In the genomic region with DNA sequence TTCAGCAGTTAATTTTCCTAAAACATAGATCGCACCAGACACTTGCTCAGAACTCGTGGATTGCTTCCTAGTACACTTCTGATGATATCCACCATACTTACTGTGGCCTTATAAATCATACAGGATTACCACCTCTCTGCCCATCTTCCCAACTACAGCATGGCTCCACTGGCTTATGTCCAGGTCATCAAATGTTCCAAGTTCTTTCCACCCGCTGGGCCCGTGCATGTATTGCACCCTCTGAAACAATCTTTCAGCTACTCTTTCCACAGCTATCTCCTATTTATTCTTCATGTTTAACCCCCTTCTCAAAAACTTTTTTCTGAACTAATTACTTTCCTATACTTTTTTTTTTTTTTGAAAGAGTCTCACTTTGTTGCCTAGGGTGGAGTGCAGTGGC, we compare ENCODE assay signal across 27 cellular contexts. TPM values are rescaled to one million over a fixed set of nuclear protein-coding genes. Genes with fewer than 3 reads are reported as not detected.
A peak's percentile ranks its signal among the peaks of the same experiment; 100 is the strongest.
DNase-seq lines count a peak whose midpoint lies in the region; ATAC-seq, FAIRE-seq and TF ChIP-seq lines count a peak whose summit lies in the region.
"Had no signal": no experiment of that assay in that cellular context is flagged by ENCODE, and none has a peak within 500 bp of the region (broad histone marks: within the 10 kb centered on the region; RNA-seq: fewer than 3 reads in every experiment).

No MANE protein-coding gene starts in this region.

- FAIRE-seq in A549 (lab: Jason Lieb, UNC), result no peak
- FAIRE-seq: GM12878 had no signal

- CTCF ChIA-PET in A549 (lab: Yijun Ruan, JAX), result interaction anchor here (0.6 to 12.8 kb wide), 8 partner anchors 20 to 384 kb away, joined by 3 to 96 read pairs (median 4); no protein-coding TSS in a partner anchor

- no peaks in the 10 kb centered on the region for H3K4me1 Mint-ChIP-seq in HFFc6 (ENCODE audit: low read depth)
- peaks cover 7% of the 10 kb centered on the region for H3K4me1 Mint-ChIP-seq in endodermal cell
- H3K4me1 Mint-ChIP-seq: activated B cell treated with CpG ODN at 0.5 μM for 24 hours had no signal

- intact Hi-C loops in thyroid gland (cut with DNase I), result no loop called here

- no peak overlapping the region for H3K4me2 ChIP-seq in A549

- no peak for TF ChIP-seq CTCF in A549 (IDR thresholded peaks at IDR 0.05)
- peak; percentile 35; the same call in 1 of the 2 replicates for TF ChIP-seq CTCF in HFFc6 (IDR thresholded peaks at IDR 0.05)
- TF ChIP-seq CTCF in endodermal cell (conservative IDR thresholded peaks at IDR 0.05), result peak; percentile 12
- no peak for TF ChIP-seq CTCF in thyroid gland (IDR thresholded peaks at IDR 0.05)

- no peak overlapping the region for H3K9ac ChIP-seq in endodermal cell (ENCODE audit: extremely low read depth, low read length, poor library complexity, severe bottlenecking)

- TF ChIP-seq RAD21 in A549 (conservative IDR thresholded peaks at IDR 0.05 in 1 of 2, IDR thresholded peaks at IDR 0.05 in 1 of 2), result no peak

- H3K4me1 ChIP-seq in A549 (peaks cover 31% of the 10 kb centered on the region), endodermal cell (ENCODE audit: control insufficient read depth, insufficient read depth, low read length) (peaks cover 5% of the 10 kb centered on the region), thyroid gland (no peaks in the 10 kb centered on the region)
- H3K4me1 ChIP-seq: esophagus muscularis mucosa, gastrocnemius medialis, transverse colon had no signal

- no peak overlapping the region for H3K27ac ChIP-seq in A549
- no peak overlapping the region for H3K27ac ChIP-seq in endodermal cell (ENCODE audit: low read depth, low read length)
- H3K27ac ChIP-seq in thyroid gland, result no peak overlapping the region
- H3K27ac ChIP-seq: esophagus muscularis mucosa, gastrocnemius medialis, left lung, transverse colon had no signal

- ATAC-seq in A549, result peak; percentile 73 to 79; a peak in 5 of 6 replicates
- no peak for ATAC-seq in GM18519 (IDR thresholded peaks at IDR 0.05; ENCODE audit: low FRiP score, unreplicated experiment)
- ATAC-seq: gastrocnemius medialis; GM12878; left lung; natural killer cell treated with Interleukin-12 subunit alpha and Interleukin-12 subunit beta and Interleukin-15 and Interleukin-18, amount 100 ng/mL, for 72 hours; stimulated activated naive CD8-positive, alpha-beta T cell treated with anti-CD3 and anti-CD28 coated beads, Interleukin-15, amount 100 ng/mL, for 72 hours had no signal

- WGBS in A549 (ENCODE audit: missing lambda C conversion rate), result 86% methylated on average over 4 of the region's 4 CpGs
- WGBS in endodermal cell (ENCODE audit: insufficient coverage in 1 of 2, insufficient read length in 1 of 2), 2 experiments, result 92 to 96% methylated on average over 4 of the region's 4 CpGs
- WGBS in thyroid gland, 2 donors, result 91 to 94% methylated on average over 4 of the region's 4 CpGs

- H3K27ac Mint-ChIP-seq in HFFc6, result no peak overlapping the region
- no peak overlapping the region for H3K27ac Mint-ChIP-seq in endodermal cell
- H3K27ac Mint-ChIP-seq: activated B cell treated with CpG ODN at 0.5 μM for 24 hours; natural killer cell treated with Interleukin-12 subunit alpha and Interleukin-12 subunit beta and Interleukin-15 and Interleukin-18, amount 100 ng/mL, for 72 hours had no signal

- no peak for TF ChIP-seq EP300 in A549 (IDR thresholded peaks at IDR 0.05)

- H3K36me3 ChIP-seq in endodermal cell (ENCODE audit: control insufficient read depth, insufficient read depth, low read length) (peaks cover 75% of the 10 kb centered on the region), thyroid gland (peaks cover 38% of the 10 kb centered on the region in 2 donors)

- H3K4me3 Mint-ChIP-seq in HFFc6, result no peak overlapping the region
- H3K4me3 Mint-ChIP-seq in endodermal cell, result no peak overlapping the region
- H3K4me3 Mint-ChIP-seq: activated B cell treated with CpG ODN at 0.5 μM for 24 hours; CD8-positive, alpha-beta memory T cell; natural killer cell treated with Interleukin-12 subunit alpha and Interleukin-12 subunit beta and Interleukin-15 and Interleukin-18, amount 100 ng/mL, for 72 hours; stimulated activated naive CD8-positive, alpha-beta T cell treated with anti-CD3 and anti-CD28 coated beads, Interleukin-15, amount 100 ng/mL, for 72 hours had no signal

- POLR2A ChIA-PET in A549 (lab: Yijun Ruan, JAX), result interaction anchor here (1.5 kb wide), 1 partner anchor 18 kb away, joined by 7 read pairs; a partner anchor contains a TSS

- DNase-seq in A549 (ENCODE audit: low read depth in 1 of 2, low spot score in 1 of 2) (peak; percentile 17 to 22), ACHN (peak; percentile 11), HFFc6 (no peak), endodermal cell (no peak), thyroid gland (no peak), medulla oblongata (ENCODE audit: extremely low spot score) (no peak), G401 (ENCODE audit: low spot score) (no peak)
- DNase-seq: activated B cell treated with CpG ODN at 0.5 μM for 24 hours; activated CD4-positive, alpha-beta T cell treated with anti-CD3 and anti-CD28 coated beads, Interleukin-2, amount 50 U/mL, for 4 hours; AML-193; CD8-positive, alpha-beta memory T cell; effector memory CD4-positive, alpha-beta T cell; gastrocnemius medialis; hippocampal formation; left lung; midbrain; NCI-H187; NCI-H526; retina; stimulated activated CD4-positive, alpha-beta T cell treated with anti-CD3 and anti-CD28 coated beads, Interleukin-4, amount 100 ng/mL, for 4 hours; stimulated activated naive CD8-positive, alpha-beta T cell treated with anti-CD3 and anti-CD28 coated beads, Interleukin-15, amount 100 ng/mL, for 72 hours; T-helper 9 cell; transverse colon had no signal

- no peaks in the 10 kb centered on the region for H3K9me3 Mint-ChIP-seq in HFFc6
- H3K9me3 Mint-ChIP-seq in endodermal cell, result no peaks in the 10 kb centered on the region
- H3K9me3 Mint-ChIP-seq: activated B cell treated with CpG ODN at 0.5 μM for 24 hours; CD8-positive, alpha-beta memory T cell; natural killer cell treated with Interleukin-12 subunit alpha and Interleukin-12 subunit beta and Interleukin-15 and Interleukin-18, amount 100 ng/mL, for 72 hours; stimulated activated naive CD8-positive, alpha-beta T cell treated with anti-CD3 and anti-CD28 coated beads, Interleukin-15, amount 100 ng/mL, for 72 hours had no signal

- H3K36me3 Mint-ChIP-seq in HFFc6 (ENCODE audit: low read depth) (peaks cover 39% of the 10 kb centered on the region), endodermal cell (ENCODE audit: low read depth) (peaks cover 78% of the 10 kb centered on the region)

- TF ChIP-seq POLR2A in A549 (IDR thresholded peaks at IDR 0.05; ENCODE audit: low read length) (no peak), thyroid gland (IDR thresholded peaks at IDR 0.05) (no peak)

- H3K27me3 Mint-ChIP-seq in HFFc6 (ENCODE audit: insufficient read depth) (no peaks in the 10 kb centered on the region), endodermal cell (ENCODE audit: insufficient read depth) (no peaks in the 10 kb centered on the region)
- H3K27me3 Mint-ChIP-seq: activated B cell treated with CpG ODN at 0.5 μM for 24 hours; CD8-positive, alpha-beta memory T cell; natural killer cell treated with Interleukin-12 subunit alpha and Interleukin-12 subunit beta and Interleukin-15 and Interleukin-18, amount 100 ng/mL, for 72 hours; stimulated activated naive CD8-positive, alpha-beta T cell treated with anti-CD3 and anti-CD28 coated beads, Interleukin-15, amount 100 ng/mL, for 72 hours had no signal

- no peaks in the 10 kb centered on the region for H3K9me3 ChIP-seq in A549
- no peaks in the 10 kb centered on the region for H3K9me3 ChIP-seq in endodermal cell (ENCODE audit: control insufficient read depth, low read length)
- no peaks in the 10 kb centered on the region for H3K9me3 ChIP-seq in thyroid gland
- H3K9me3 ChIP-seq: esophagus muscularis mucosa, gastrocnemius medialis, left lung, transverse colon had no signal

- no peak overlapping the region for H3K4me3 ChIP-seq in A549
- H3K4me3 ChIP-seq in endodermal cell (ENCODE audit: low read length), result no peak overlapping the region
- H3K4me3 ChIP-seq in thyroid gland (replicated peaks in 1 of 3), result no peak overlapping the region
- H3K4me3 ChIP-seq: esophagus muscularis mucosa, gastrocnemius medialis, GM12878, left lung, transverse colon had no signal

- no peaks in the 10 kb centered on the region for H3K27me3 ChIP-seq in endodermal cell (ENCODE audit: control insufficient read depth, insufficient read depth, low read length, poor library complexity, severe bottlenecking)
- H3K27me3 ChIP-seq in thyroid gland, result no peaks in the 10 kb centered on the region
- H3K27me3 ChIP-seq: esophagus muscularis mucosa, gastrocnemius medialis, left lung, transverse colon had no signal

- in situ Hi-C loops in ACHN (cut with HindIII; ENCODE audit: low pct_ligation_motif_present, low pct_unique_long_range_greater_than_20kb, low sequenced_read_pairs), result no loop called here
- in situ Hi-C loops in G401 (cut with HindIII; ENCODE audit: low sequenced_read_pairs), result no loop called here

TF ChIP-seq in A549, 52 proteins besides CTCF, POLR2A, EP300 and RAD21 (continues in another document):
- TF ChIP-seq TFCP2L1 (CRISPR knock-in tag; IDR thresholded peaks at IDR 0.05), result no peak
- TF ChIP-seq JUNB (IDR thresholded peaks at IDR 0.05), result no peak
- TF ChIP-seq CHD4 (IDR thresholded peaks at IDR 0.05; ENCODE audit: borderline replicate concordance), result no peak
- TF ChIP-seq NPAS2 (CRISPR knock-in tag; IDR thresholded peaks at IDR 0.05; ENCODE audit: borderline replicate concordance), result no peak

RNA-seq across cellular contexts. Expression of a gene that starts 18.5 kb away (rescaled TPM):
- polyA plus RNA-seq in A549 (2011; rRNA removed), result 56.0 and 60.0 TPM in 2 replicates
- polyA plus RNA-seq in A549 (2012; cell fraction: cytosol; rRNA removed), result 28.8 and 29.0 TPM in 2 replicates
- polyA plus RNA-seq in A549 (2012; cell fraction: nucleus; rRNA removed), result 15.5 and 27.9 TPM in 2 replicates
- 28.8 to 33.5 TPM (median 33.1 TPM) in 3 replicates for polyA plus RNA-seq in A549 (2017; fragmentation: RNase III; extraction: RNeasy Plus Mini Kit Qiagen cat#74134 plus additional on column Dnase treatment)
- 50.3 and 56.8 TPM in 2 replicates for polyA minus RNA-seq in A549 (2011; rRNA and poly(A)+ RNA removed)
- 10 to 100 TPM; 61.5 to 73.9 (median 67.7) TPM for total RNA-seq in HFFc6 (2021; fragmentation: NEBNext Ultra II Directional; extraction: Animal tissue kit (Norgen Biotek cat#: 25700))
- total RNA-seq in endodermal cell, result 10 to 100 TPM; 63.2 to 77.1 TPM
- polyA plus RNA-seq in endodermal cell (2013, experiment 1 of 2), result 26.0 TPM
- polyA plus RNA-seq in endodermal cell (2013, experiment 2 of 2), result 22.4 TPM
- 10 to 100 TPM; 46.9 to 54.8 (median 50.1) TPM for total RNA-seq in thyroid gland
- 19.0 and 19.1 TPM in 2 replicates for total RNA-seq in G401 (2014; rRNA removed; shearing (Covaris generic))

Comparison
In these comparisons a context has a peak if more than half of its experiments do, and no peak if none do; other contexts are left out.
1. DNase-seq: peak in A549 (2 of 2) and ACHN (single experiment); none in HFFc6 (single experiment), endodermal cell (single experiment), thyroid gland (0 of 2), medulla oblongata (single experiment) and G401 (single experiment).
2. CTCF ChIP-seq: peak in HFFc6 (single experiment) and endodermal cell (single experiment); none in A549 (single experiment) and thyroid gland (0 of 6).